1 cellular context compared by ENCODE assay signal in genomic region chr3:71780430-71780829, GRCh38.
TF ChIP-seq lines count a peak whose summit lies in the region.

No MANE protein-coding gene starts in this region.

TF ChIP-seq in K562, 482 proteins besides CTCF, POLR2A, EP300 and RAD21:
- TF ChIP-seq ILF3 (IDR thresholded peaks at IDR 0.05; ENCODE audit: borderline replicate concordance): no peak
- no peak for TF ChIP-seq FOXK1 (CRISPR knock-in tag; IDR thresholded peaks at IDR 0.05; ENCODE audit: borderline replicate concordance)
- no peak for TF ChIP-seq SRSF1 (IDR thresholded peaks at IDR 0.05; ENCODE audit: low read depth, low read length)
- no peak for TF ChIP-seq ELK1 (CRISPR knock-in tag; IDR thresholded peaks at IDR 0.05)
- no peak for TF ChIP-seq SMARCA5 (IDR thresholded peaks at IDR 0.05)
- TF ChIP-seq RBM34 (IDR thresholded peaks at IDR 0.05; ENCODE audit: borderline replicate concordance, insufficient read depth, low read length): no peak
- TF ChIP-seq PCBP2 (IDR thresholded peaks at IDR 0.05; ENCODE audit: low read depth, low read length, poor library complexity, severe bottlenecking): no peak
- TF ChIP-seq RBM22 (IDR thresholded peaks at IDR 0.05; ENCODE audit: low read depth, low read length, poor library complexity, severe bottlenecking): no peak
- TF ChIP-seq NFIX (CRISPR knock-in tag; IDR thresholded peaks at IDR 0.05; ENCODE audit: low read depth): no peak
